8 cellular contexts compared by ENCODE assay signal in genomic region chrX:112841820-112842157, GRCh38. TPM values are rescaled to one million over a fixed set of nuclear protein-coding genes. Genes with fewer than 3 reads are reported as not detected.
DNase-seq lines count a peak whose midpoint lies in the region; ATAC-seq and TF ChIP-seq lines count a peak whose summit lies in the region.

No MANE protein-coding gene starts in this region.

- H3K27ac ChIP-seq in ascending aorta (peak overlapping the region in 1 of 2 donors; percentile 76), tibial nerve (peak overlapping the region in 3 of 4 donors; percentile 21 to 87 (median 55))

- H3K4me1 Mint-ChIP-seq in activated naive CD4-positive, alpha-beta T cell treated with anti-CD3 and anti-CD28 coated beads for 36 hours (ENCODE audit: low read depth) = peaks cover 11% of the 10 kb centered on the region
- H3K4me1 Mint-ChIP-seq in memory B cell = peaks cover 7% of the 10 kb centered on the region

- CTCF ChIA-PET in activated naive CD4-positive, alpha-beta T cell treated with anti-CD3 and anti-CD28 coated beads for 36 hours (lab: Charles Lee) = no interaction called here

- H3K4me1 ChIP-seq in ascending aorta = no peaks in the 10 kb centered on the region
- H3K4me1 ChIP-seq in tibial nerve = peaks cover 0 to 5% (median 0%) of the 10 kb centered on the region in 4 donors

- H3K36me3 Mint-ChIP-seq in activated naive CD4-positive, alpha-beta T cell treated with anti-CD3 and anti-CD28 coated beads for 36 hours (ENCODE audit: low read depth) = no peaks in the 10 kb centered on the region
- no peaks in the 10 kb centered on the region for H3K36me3 Mint-ChIP-seq in memory B cell

- no peaks in the 10 kb centered on the region for H3K9me3 Mint-ChIP-seq in activated naive CD4-positive, alpha-beta T cell treated with anti-CD3 and anti-CD28 coated beads for 36 hours
- H3K9me3 Mint-ChIP-seq in memory B cell = no peaks in the 10 kb centered on the region

- H3K9me3 ChIP-seq in ascending aorta = no peaks in the 10 kb centered on the region
- H3K9me3 ChIP-seq in tibial nerve = no peaks in the 10 kb centered on the region

- no peaks in the 10 kb centered on the region for H3K36me3 ChIP-seq in ascending aorta
- no peaks in the 10 kb centered on the region for H3K36me3 ChIP-seq in tibial nerve

- 14 to 40% methylated on average over 5 of the region's 5 CpGs for WGBS in tibial nerve, 2 donors

- ATAC-seq in memory B cell (ENCODE audit: low read depth) = no peak

- no peak for TF ChIP-seq CTCF in ascending aorta (IDR thresholded peaks at IDR 0.05)
- TF ChIP-seq CTCF in tibial nerve (IDR thresholded peaks at IDR 0.05) = no peak

- no peak overlapping the region for H3K27ac Mint-ChIP-seq in activated naive CD4-positive, alpha-beta T cell treated with anti-CD3 and anti-CD28 coated beads for 36 hours
- no peak overlapping the region for H3K27ac Mint-ChIP-seq in memory B cell

- H3K27me3 ChIP-seq in ascending aorta (no peaks in the 10 kb centered on the region), tibial nerve (peaks cover 0 to 23% of the 10 kb centered on the region in 2 donors)

- no peak for DNase-seq in activated naive CD4-positive, alpha-beta T cell treated with anti-CD3 and anti-CD28 coated beads for 36 hours
- DNase-seq in activated naive CD4-positive, alpha-beta T cell treated with Interleukin-2 at 50 U/mL for 16 hours = no peak
- DNase-seq in ascending aorta (ENCODE audit: low spot score in 2 of 2) (no peak), memory B cell (ENCODE audit: low spot score in 2 of 2) (no peak), tibial nerve (ENCODE audit: low spot score in 2 of 2) (no peak), D341Med (ENCODE audit: low spot score) (no peak), A172 (ENCODE audit: low spot score) (no peak), NCI-H2227 (lab: John Stamatoyannopoulos, UW; ENCODE audit: unreplicated experiment) (no peak)

- peak overlapping the region; percentile 55 for H3K4me3 Mint-ChIP-seq in activated naive CD4-positive, alpha-beta T cell treated with anti-CD3 and anti-CD28 coated beads for 36 hours
- H3K4me3 Mint-ChIP-seq in memory B cell = peak overlapping the region; percentile 96

- TF ChIP-seq EP300 in tibial nerve (IDR thresholded peaks at IDR 0.05) = no peak

- intact Hi-C loops in activated naive CD4-positive, alpha-beta T cell treated with anti-CD3 and anti-CD28 coated beads for 36 hours (cut with micrococcal nuclease) = loop anchor here (2.0 to 5.0 kb wide), 2 partner anchors 163 to 1159 kb away; partner anchors contain the start of genes ALG13 and LHFPL1
- intact Hi-C loops in ascending aorta (cut with DNase I) = no loop called here

- no peaks in the 10 kb centered on the region for H3K27me3 Mint-ChIP-seq in activated naive CD4-positive, alpha-beta T cell treated with anti-CD3 and anti-CD28 coated beads for 36 hours (ENCODE audit: low read depth)
- no peaks in the 10 kb centered on the region for H3K27me3 Mint-ChIP-seq in memory B cell

- TF ChIP-seq POLR2A in tibial nerve (IDR thresholded peaks at IDR 0.05) = no peak

- H3K4me3 ChIP-seq in ascending aorta = peak overlapping the region; percentile 47 to 78
- peak overlapping the region in 3 of 4 donors; percentile 45 to 73 (median 60) for H3K4me3 ChIP-seq in tibial nerve

RNA-seq across cellular contexts. Expression of gene AMOT, which starts 1.2 kb away (rescaled TPM):
- 1 to 10 TPM; 1.5 TPM for total RNA-seq in activated naive CD4-positive, alpha-beta T cell treated with anti-CD3 and anti-CD28 coated beads for 36 hours
- 3.9 TPM for total RNA-seq in ascending aorta
- 10 to 100 TPM; 22.0 to 41.2 (median 23.0) TPM for total RNA-seq in tibial nerve
- 1.7 and 3.2 TPM in 2 replicates for total RNA-seq in A172 (2014; rRNA removed; shearing (Covaris generic))
